In the genomic region with DNA sequence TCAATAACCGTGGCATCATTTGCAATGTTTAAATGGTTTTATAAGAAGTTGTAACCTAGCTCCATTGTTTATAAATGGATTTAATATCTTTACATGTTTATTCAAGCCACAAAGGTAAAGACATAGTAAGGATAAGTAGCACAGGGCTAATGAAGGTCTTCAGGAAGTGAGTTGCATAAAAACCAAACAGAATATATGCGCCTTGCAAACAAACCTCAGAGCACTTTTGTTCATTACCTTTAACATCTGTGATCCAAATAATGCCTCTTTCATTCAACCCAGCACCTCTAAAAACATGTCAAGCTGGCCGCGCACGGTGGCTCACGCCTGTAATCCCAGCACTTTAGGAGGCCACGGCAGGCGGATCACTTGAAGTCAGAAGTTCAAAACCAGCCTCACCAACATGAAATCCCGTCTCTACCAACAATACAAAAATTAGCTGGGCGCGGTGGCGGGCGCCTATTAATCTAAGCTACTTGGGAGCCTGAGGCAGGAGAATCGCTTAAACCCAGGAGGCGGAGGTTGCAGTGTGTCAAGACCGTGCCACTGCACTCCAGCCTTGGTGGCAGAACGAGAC, we compare ENCODE assay signal across 25 cellular contexts. TPM values are rescaled to one million over a fixed set of nuclear protein-coding genes. Genes with fewer than 3 reads are reported as not detected.
"Had no signal": no experiment of that assay in that cellular context is flagged by ENCODE, and none has a peak within 500 bp of the region (broad histone marks: within the 10 kb centered on the region; RNA-seq: fewer than 3 reads in every experiment).

No MANE protein-coding gene starts in this region.

- H3K27me3 ChIP-seq: colonic mucosa, dorsolateral prefrontal cortex, esophagus muscularis mucosa, heart left ventricle, testis had no signal

- H3K9me3 ChIP-seq: breast epithelium, colonic mucosa, esophagus muscularis mucosa, heart left ventricle, testis had no signal

- H3K4me3 ChIP-seq: breast epithelium, colonic mucosa, esophagus muscularis mucosa, heart left ventricle, skin epidermis, testis had no signal

- H3K4me1 ChIP-seq: breast epithelium, colonic mucosa, esophagus muscularis mucosa, heart left ventricle, parathyroid adenoma, testis had no signal

- H3K36me3 ChIP-seq: breast epithelium, colonic mucosa, esophagus muscularis mucosa, heart left ventricle had no signal

- H3K27ac ChIP-seq: breast epithelium, colonic mucosa, dorsolateral prefrontal cortex, esophagus muscularis mucosa, heart left ventricle, parathyroid adenoma, skin epidermis, testis had no signal

- ATAC-seq: effector memory CD8-positive, alpha-beta T cell; heart left ventricle; left cardiac atrium; right cardiac atrium had no signal

- H3K9ac ChIP-seq: parathyroid adenoma had no signal

- DNase-seq: activated CD4-positive, alpha-beta memory T cell treated with anti-CD3 and anti-CD28 coated beads for 36 hours; activated CD4-positive, alpha-beta T cell treated with anti-CD3 and anti-CD28 coated beads for 48 hours; activated effector memory CD4-positive, alpha-beta T cell treated with Interleukin-2 at 50 U/mL for 16 hours; activated naive CD4-positive, alpha-beta T cell treated with anti-CD3 and anti-CD28 coated beads for 36 hours; activated naive CD8-positive, alpha-beta T cell treated with anti-CD3 and anti-CD28 coated beads, Interleukin-2, amount 10 ng/mL, durations not matched to agents 7 days and 5 days; activated T-cell treated with anti-CD3 and anti-CD28 coated beads, Interleukin-2, amount 50 U/mL, for 48 hours; amniotic stem cell; colonic mucosa; dorsolateral prefrontal cortex; effector memory CD8-positive, alpha-beta T cell; heart left ventricle; islet precursor cell; left cardiac atrium; mesenchymal stem cell; stimulated activated CD4-positive, alpha-beta T cell treated with anti-CD3 and anti-CD28 coated beads, Interleukin-15, amount 100 ng/mL, for 24 hours; stimulated activated naive CD4-positive, alpha-beta T cell; T1000; testis had no signal

- H2AFZ ChIP-seq: parathyroid adenoma had no signal

RNA-seq across cellular contexts. Expression of a gene that starts 25.3 kb away (rescaled TPM):
- total RNA-seq: activated CD4-positive, alpha-beta memory T cell treated with anti-CD3 and anti-CD28 coated beads for 36 hours; activated naive CD4-positive, alpha-beta T cell treated with anti-CD3 and anti-CD28 coated beads for 36 hours; activated naive CD8-positive, alpha-beta T cell treated with anti-CD3 and anti-CD28 coated beads, Interleukin-2, amount 10 ng/mL, durations not matched to agents 7 days and 5 days; mononuclear cell; pulmonary artery endothelial cell had no signal
